27 cellular contexts compared by ENCODE assay signal in the genomic region with DNA sequence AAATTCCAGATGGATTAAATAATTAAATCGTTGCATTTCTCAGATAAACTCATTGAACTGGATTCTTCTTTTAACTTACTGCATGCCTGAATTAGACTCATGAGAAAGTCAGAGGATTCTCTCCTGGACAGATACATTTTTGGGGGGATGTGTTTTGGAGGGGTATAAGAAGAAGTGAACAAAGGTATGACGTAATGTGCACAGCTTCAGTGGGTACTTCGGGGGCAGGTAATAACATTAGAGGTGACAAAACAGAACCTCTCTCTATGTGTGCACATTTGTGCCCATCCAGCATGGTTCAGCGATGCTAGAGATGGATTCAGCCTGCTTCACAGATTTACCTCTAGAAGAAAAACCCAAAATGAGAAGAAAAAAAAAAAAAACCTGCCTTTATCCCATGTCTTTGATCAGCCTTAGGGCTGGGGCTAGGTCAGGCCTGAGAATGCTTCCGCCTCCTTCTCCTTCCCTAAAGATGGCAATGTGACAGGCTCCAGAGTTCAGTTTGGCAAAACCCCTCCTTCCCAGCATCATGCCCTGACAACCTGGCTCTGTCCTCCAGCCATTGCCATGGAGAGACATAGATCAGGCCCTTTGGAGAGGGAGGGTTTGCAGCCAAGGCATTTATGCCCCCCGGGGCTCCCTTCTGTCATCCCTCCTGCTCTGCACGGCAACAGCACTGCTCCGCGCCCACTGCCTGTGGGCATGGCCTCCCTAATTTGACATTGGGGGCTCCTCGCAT.
"Had no signal": no experiment of that assay in that cellular context is flagged by ENCODE, and none has a peak within 500 bp of the region (broad histone marks: within the 10 kb centered on the region; RNA-seq: fewer than 3 reads in every experiment).

No MANE protein-coding gene starts in this region.

- H3K27me3 Mint-ChIP-seq: activated CD4-positive, alpha-beta memory T cell treated with anti-CD3 and anti-CD28 coated beads, Interleukin-2, amount 10 ng/mL, durations not matched to agents 7 days and 5 days had no signal

- H3K4me3 Mint-ChIP-seq: activated CD4-positive, alpha-beta memory T cell treated with anti-CD3 and anti-CD28 coated beads, Interleukin-2, amount 10 ng/mL, durations not matched to agents 7 days and 5 days; activated CD4-positive, alpha-beta T cell treated with anti-CD3 and anti-CD28 coated beads, Interleukin-2, amount 10 ng/mL, durations not matched to agents 7 days and 5 days; activated naive CD4-positive, alpha-beta T cell treated with anti-CD3 and anti-CD28 coated beads, Interleukin-2, amount 10 ng/mL, durations not matched to agents 7 days and 5 days; activated naive CD8-positive, alpha-beta T cell treated with anti-CD3 and anti-CD28 coated beads, Interleukin-2, amount 10 ng/mL, durations not matched to agents 7 days and 5 days; activated T-cell treated with anti-CD3 and anti-CD28 coated beads, Interleukin-2, amount 50 U/mL, for 24 hours; activated T-cell treated with anti-CD3 and anti-CD28 coated beads, Interleukin-2, amount 50 U/mL, for 72 hours; brain; endodermal cell; T-helper 17 cell; T-helper 2 cell treated with Interferon-gamma antibody and Interleukin-4, amounts not matched to agents 5 μg/mL and 100 μg/mL, for 36 hours had no signal

- ATAC-seq: activated naive CD4-positive, alpha-beta T cell treated with anti-CD3 and anti-CD28 coated beads, Interleukin-2, amount 50 U/mL, for 72 hours; activated T-cell treated with anti-CD3 and anti-CD28 coated beads, Interleukin-2, amount 50 U/mL, for 72 hours; esophagus mucosa; foreskin keratinocyte; gastrocnemius medialis; heart left ventricle; T-helper 17 cell had no signal

- DNase-seq: activated CD4-positive, alpha-beta memory T cell treated with anti-CD3 and anti-CD28 coated beads, Interleukin-2, amount 10 ng/mL, durations not matched to agents 7 days and 5 days; activated CD4-positive, alpha-beta T cell treated with anti-CD3 and anti-CD28 coated beads for 1 hour; activated CD4-positive, alpha-beta T cell treated with anti-CD3 and anti-CD28 coated beads for 4 hours; activated CD4-positive, alpha-beta T cell treated with anti-CD3 and anti-CD28 coated beads, Interleukin-2, amount 10 ng/mL, durations not matched to agents 7 days and 5 days; activated CD4-positive, alpha-beta T cell treated with anti-CD3 and anti-CD28 coated beads, Interleukin-2, amount 50 U/mL, for 4 hours; activated CD8-positive, alpha-beta memory T cell treated with anti-CD3 and anti-CD28 coated beads, Interleukin-2, amount 50 U/mL, for 48 hours; activated gamma-delta T cell; activated naive CD4-positive, alpha-beta T cell; activated naive CD4-positive, alpha-beta T cell treated with anti-CD3 and anti-CD28 coated beads, Interleukin-2, amount 10 ng/mL, durations not matched to agents 7 days and 5 days; activated naive CD8-positive, alpha-beta T cell treated with anti-CD3 and anti-CD28 coated beads, Interleukin-2, amount 10 ng/mL, durations not matched to agents 7 days and 5 days; activated T-cell treated with anti-CD3 and anti-CD28 coated beads for 4 hours; activated T-cell treated with anti-CD3 and anti-CD28 coated beads, Interleukin-2, amount 50 U/mL, for 24 hours; activated T-cell treated with anti-CD3 and anti-CD28 coated beads, Interleukin-2, amount 50 U/mL, for 72 hours; central memory CD4-positive, alpha-beta T cell; colonic mucosa; effector CD8-positive, alpha-beta T cell; endodermal cell; foreskin keratinocyte; gastrocnemius medialis; glutamatergic neuron; heart left ventricle; T-helper 1 cell; T-helper 17 cell had no signal

- H3K36me3 Mint-ChIP-seq: activated naive CD4-positive, alpha-beta T cell treated with anti-CD3 and anti-CD28 coated beads, Interleukin-2, amount 10 ng/mL, durations not matched to agents 7 days and 5 days; activated naive CD4-positive, alpha-beta T cell treated with anti-CD3 and anti-CD28 coated beads, Interleukin-2, amount 50 U/mL, for 72 hours; activated naive CD8-positive, alpha-beta T cell treated with anti-CD3 and anti-CD28 coated beads, Interleukin-2, amount 10 ng/mL, durations not matched to agents 7 days and 5 days; brain had no signal

- H3K9me3 Mint-ChIP-seq: activated CD4-positive, alpha-beta memory T cell treated with anti-CD3 and anti-CD28 coated beads, Interleukin-2, amount 10 ng/mL, durations not matched to agents 7 days and 5 days; activated CD4-positive, alpha-beta T cell treated with anti-CD3 and anti-CD28 coated beads, Interleukin-2, amount 10 ng/mL, durations not matched to agents 7 days and 5 days; activated naive CD4-positive, alpha-beta T cell treated with anti-CD3 and anti-CD28 coated beads, Interleukin-2, amount 10 ng/mL, durations not matched to agents 7 days and 5 days; activated naive CD8-positive, alpha-beta T cell treated with anti-CD3 and anti-CD28 coated beads, Interleukin-2, amount 10 ng/mL, durations not matched to agents 7 days and 5 days; activated T-cell treated with anti-CD3 and anti-CD28 coated beads, Interleukin-2, amount 50 U/mL, for 24 hours; brain; endodermal cell; T-helper 2 cell treated with Interferon-gamma antibody and Interleukin-4, amounts not matched to agents 5 μg/mL and 100 μg/mL, for 36 hours had no signal

- H3K4me1 Mint-ChIP-seq: activated CD4-positive, alpha-beta memory T cell treated with anti-CD3 and anti-CD28 coated beads, Interleukin-2, amount 10 ng/mL, durations not matched to agents 7 days and 5 days; activated CD4-positive, alpha-beta T cell treated with anti-CD3 and anti-CD28 coated beads, Interleukin-2, amount 10 ng/mL, durations not matched to agents 7 days and 5 days; activated naive CD4-positive, alpha-beta T cell treated with anti-CD3 and anti-CD28 coated beads, Interleukin-2, amount 10 ng/mL, durations not matched to agents 7 days and 5 days; activated naive CD8-positive, alpha-beta T cell treated with anti-CD3 and anti-CD28 coated beads, Interleukin-2, amount 10 ng/mL, durations not matched to agents 7 days and 5 days; T-helper 17 cell had no signal

- H3K27ac Mint-ChIP-seq: activated CD4-positive, alpha-beta memory T cell treated with anti-CD3 and anti-CD28 coated beads, Interleukin-2, amount 10 ng/mL, durations not matched to agents 7 days and 5 days; activated CD4-positive, alpha-beta T cell treated with anti-CD3 and anti-CD28 coated beads, Interleukin-2, amount 10 ng/mL, durations not matched to agents 7 days and 5 days; activated naive CD4-positive, alpha-beta T cell treated with anti-CD3 and anti-CD28 coated beads, Interleukin-2, amount 10 ng/mL, durations not matched to agents 7 days and 5 days; activated naive CD4-positive, alpha-beta T cell treated with anti-CD3 and anti-CD28 coated beads, Interleukin-2, amount 50 U/mL, for 72 hours; activated naive CD8-positive, alpha-beta T cell treated with anti-CD3 and anti-CD28 coated beads, Interleukin-2, amount 10 ng/mL, durations not matched to agents 7 days and 5 days; activated T-cell treated with anti-CD3 and anti-CD28 coated beads, Interleukin-2, amount 50 U/mL, for 24 hours; activated T-cell treated with anti-CD3 and anti-CD28 coated beads, Interleukin-2, amount 50 U/mL, for 72 hours; endodermal cell; T-helper 17 cell; T-helper 2 cell treated with Interferon-gamma antibody and Interleukin-4, amounts not matched to agents 5 μg/mL and 100 μg/mL, for 36 hours had no signal
